Comparison of ENCODE assay signal across 8 cellular contexts in genomic region chr10:132329565-132330485, GRCh38. TPM values are rescaled to one million over a fixed set of nuclear protein-coding genes. Genes with fewer than 3 reads are reported as not detected.
DNase-seq lines count a peak whose midpoint lies in the region; ATAC-seq and TF ChIP-seq lines count a peak whose summit lies in the region.

No MANE protein-coding gene starts in this region.

- TF ChIP-seq CTCF in AG09309 (IDR thresholded peaks at IDR 0.05; ENCODE audit: control insufficient read depth, insufficient read depth, low read depth, low read length, missing control alignments) (no peak), SU-DHL-6 (IDR thresholded peaks at IDR 0.05; ENCODE audit: insufficient read depth, low read length, poor library complexity, severe bottlenecking) (no peak), endodermal cell (conservative IDR thresholded peaks at IDR 0.05) (no peak), parathyroid adenoma (IDR thresholded peaks at IDR 0.05) (no peak)

- H3K36me3 Mint-ChIP-seq in endodermal cell (ENCODE audit: low read depth), result peaks cover 39% of the 10 kb centered on the region

- peak; percentile 53 for DNase-seq in AG09309 (ENCODE audit: low read depth)
- no peak for DNase-seq in endodermal cell
- DNase-seq in NCI-H1694 treated with DMSO at 0.1 percent for 48 hours (lab: John Stamatoyannopoulos, UW), result no peak
- DNase-seq in GM19238 (ENCODE audit: insufficient read length, low spot score), result no peak

- peaks cover 6% of the 10 kb centered on the region for H3K9me3 Mint-ChIP-seq in endodermal cell

- H3K9me3 ChIP-seq in SU-DHL-6 (ENCODE audit: insufficient read depth, low read length) (no peaks in the 10 kb centered on the region), endodermal cell (ENCODE audit: control insufficient read depth, low read length) (peaks cover 6% of the 10 kb centered on the region), parathyroid adenoma (ENCODE audit: control insufficient read depth, low read length) (no peaks in the 10 kb centered on the region)

- H3K27me3 ChIP-seq in SU-DHL-6 (ENCODE audit: low read length), result no peaks in the 10 kb centered on the region
- no peaks in the 10 kb centered on the region for H3K27me3 ChIP-seq in endodermal cell (ENCODE audit: control insufficient read depth, insufficient read depth, low read length, poor library complexity, severe bottlenecking)
- H3K27me3 ChIP-seq in parathyroid adenoma (ENCODE audit: control insufficient read depth, insufficient read depth, low read length), result no peaks in the 10 kb centered on the region

- H3K27me3 Mint-ChIP-seq in endodermal cell (ENCODE audit: insufficient read depth), result no peaks in the 10 kb centered on the region

- H3K27ac ChIP-seq in SU-DHL-6 (ENCODE audit: low read depth, low read length) (peak overlapping the region; percentile 10), endodermal cell (ENCODE audit: low read depth, low read length) (no peak overlapping the region), parathyroid adenoma (no peak overlapping the region)

- H3K27ac Mint-ChIP-seq in endodermal cell, result peak overlapping the region; percentile 23

- H3K4me1 ChIP-seq in endodermal cell (ENCODE audit: control insufficient read depth, insufficient read depth, low read length) (no peaks in the 10 kb centered on the region), parathyroid adenoma (peaks cover 2% of the 10 kb centered on the region)

- ATAC-seq in GM21447 (IDR thresholded peaks at IDR 0.05; ENCODE audit: unreplicated experiment) (peak; percentile 18), GM21737 (IDR thresholded peaks at IDR 0.05; ENCODE audit: unreplicated experiment) (no peak)

- H3F3A ChIP-seq in SU-DHL-6 (ENCODE audit: insufficient read depth), result peaks cover 13% of the 10 kb centered on the region

- H3K79me2 ChIP-seq in SU-DHL-6 (ENCODE audit: insufficient read depth, low read length), result peaks cover 34% of the 10 kb centered on the region
- H3K79me2 ChIP-seq in parathyroid adenoma, result no peaks in the 10 kb centered on the region

- H2AFZ ChIP-seq in SU-DHL-6 (ENCODE audit: low read depth, low read length, severe bottlenecking) (no peak overlapping the region), parathyroid adenoma (no peak overlapping the region)

- H4K20me1 ChIP-seq in SU-DHL-6 (ENCODE audit: low read depth, low read length), result no peaks in the 10 kb centered on the region

- H3K36me3 ChIP-seq in SU-DHL-6 (ENCODE audit: low read length), result no peaks in the 10 kb centered on the region
- peaks cover 27% of the 10 kb centered on the region for H3K36me3 ChIP-seq in endodermal cell (ENCODE audit: control insufficient read depth, insufficient read depth, low read length)
- no peaks in the 10 kb centered on the region for H3K36me3 ChIP-seq in parathyroid adenoma (ENCODE audit: control insufficient read depth, insufficient read depth, low read length)

- 61 to 64% methylated on average over 5 to 22 of the region's 23 CpGs for WGBS in endodermal cell (ENCODE audit: insufficient coverage in 1 of 2, insufficient read length in 1 of 2), 2 experiments

- peak overlapping the region; percentile 86 for H3K9ac ChIP-seq in SU-DHL-6 (ENCODE audit: low read length)
- H3K9ac ChIP-seq in endodermal cell (ENCODE audit: extremely low read depth, low read length, poor library complexity, severe bottlenecking), result peak overlapping the region; percentile 13
- H3K9ac ChIP-seq in parathyroid adenoma, result no peak overlapping the region

- H3K4me1 Mint-ChIP-seq in endodermal cell, result peaks cover 22% of the 10 kb centered on the region

- peak overlapping the region; percentile 70 for H3K4me3 ChIP-seq in AG09309 (ENCODE audit: control insufficient read depth, low read depth, low read length)
- peak overlapping the region; percentile 88 for H3K4me3 ChIP-seq in SU-DHL-6 (ENCODE audit: insufficient read depth, low read length, poor library complexity, severe bottlenecking)
- peak overlapping the region; percentile 94 for H3K4me3 ChIP-seq in endodermal cell (ENCODE audit: low read length)
- H3K4me3 ChIP-seq in parathyroid adenoma (ENCODE audit: low read depth, low read length), result no peak overlapping the region

- H3K9me2 ChIP-seq in SU-DHL-6 (replicated peaks; ENCODE audit: insufficient read depth, low read length), result no peaks in the 10 kb centered on the region

- H3K4me2 ChIP-seq in SU-DHL-6 (ENCODE audit: low read depth, low read length, poor library complexity, severe bottlenecking) (peak overlapping the region; percentile 73), parathyroid adenoma (ENCODE audit: low read length) (peak overlapping the region; percentile 39)

- H3K4me3 Mint-ChIP-seq in endodermal cell, result peak overlapping the region; percentile 91

RNA-seq across cellular contexts. Expression of gene LRRC27, which starts 2.2 kb away (rescaled TPM):
- total RNA-seq in endodermal cell, result 10 to 100 TPM; 10.3 to 14.6 TPM
- 12.8 TPM for polyA plus RNA-seq in endodermal cell (2013, experiment 1 of 2)
- 12.3 TPM for polyA plus RNA-seq in endodermal cell (2013, experiment 2 of 2)

RNA-seq across cellular contexts. Expression of gene STK32C, which starts 22.1 kb away (rescaled TPM):
- total RNA-seq in endodermal cell, result 1 to 10 TPM; 8.4 to 9.9 TPM
- 20.9 TPM for polyA plus RNA-seq in endodermal cell (2013, experiment 1 of 2)
- 18.8 TPM for polyA plus RNA-seq in endodermal cell (2013, experiment 2 of 2)
